ENCODE assay signal across 8 cellular contexts in genomic region chr3:46845860-46846623, GRCh38. TPM values are rescaled to one million over a fixed set of nuclear protein-coding genes. Genes with fewer than 3 reads are reported as not detected.
DNase-seq lines count a peak whose midpoint lies in the region; ATAC-seq and TF ChIP-seq lines count a peak whose summit lies in the region.

No MANE protein-coding gene starts in this region.

- H3K79me2 ChIP-seq in OCI-LY7 (ENCODE audit: insufficient read depth, low read depth, low read length), result no peaks in the 10 kb centered on the region

- BruUV-seq in OCI-LY7 (replicated peaks; lab: Mats Ljungman, UMichigan), result no TSS peak

- H3K27ac Mint-ChIP-seq in nephron, result peak overlapping the region; percentile 80 to 99 (median 83)
- H3K27ac Mint-ChIP-seq in stimulated activated naive CD8-positive, alpha-beta T cell treated with anti-CD3 and anti-CD28 coated beads, Interleukin-15, Interleukin-2, amounts not matched to agents 100 ng/mL and 50 ng/mL, for 24 hours, result peak overlapping the region; percentile 73

- H2AFZ ChIP-seq in OCI-LY7 (ENCODE audit: low read length), result no peak overlapping the region

- H3K36me3 ChIP-seq in OCI-LY7 (ENCODE audit: insufficient read depth, low read length), result no peaks in the 10 kb centered on the region

- no peaks in the 10 kb centered on the region for H3K9me2 ChIP-seq in OCI-LY7 (ENCODE audit: insufficient read depth, low read length)

- H3K4me1 Mint-ChIP-seq in nephron, result peaks cover 37% of the 10 kb centered on the region
- peaks cover 7% of the 10 kb centered on the region for H3K4me1 Mint-ChIP-seq in stimulated activated naive CD8-positive, alpha-beta T cell treated with anti-CD3 and anti-CD28 coated beads, Interleukin-15, Interleukin-2, amounts not matched to agents 100 ng/mL and 50 ng/mL, for 24 hours (ENCODE audit: low read depth)

- peak overlapping the region; percentile 58 to 85 (median 81) for H3K4me3 Mint-ChIP-seq in nephron
- H3K4me3 Mint-ChIP-seq in stimulated activated naive CD8-positive, alpha-beta T cell treated with anti-CD3 and anti-CD28 coated beads, Interleukin-15, Interleukin-2, amounts not matched to agents 100 ng/mL and 50 ng/mL, for 24 hours, result peak overlapping the region; percentile 35

- peaks cover 18% of the 10 kb centered on the region for H3K36me3 Mint-ChIP-seq in nephron (ENCODE audit: low read depth)
- H3K36me3 Mint-ChIP-seq in stimulated activated naive CD8-positive, alpha-beta T cell treated with anti-CD3 and anti-CD28 coated beads, Interleukin-15, Interleukin-2, amounts not matched to agents 100 ng/mL and 50 ng/mL, for 24 hours (ENCODE audit: low read depth), result no peaks in the 10 kb centered on the region

- CTCF ChIA-PET in OCI-LY7 (lab: Charles Lee; ENCODE audit: unreplicated experiment), result no interaction called here

- intact Hi-C loops in OCI-LY7 (cut with micrococcal nuclease; ENCODE audit: unreplicated experiment), result no loop called here

- peaks cover 11% of the 10 kb centered on the region; the same call in 1 of the 2 replicates for H3K9me3 ChIP-seq in OCI-LY7 (ENCODE audit: low read length)

- H3K4me1 ChIP-seq in OCI-LY7 (ENCODE audit: insufficient read depth, low read length, poor library complexity, severe bottlenecking), result no peaks in the 10 kb centered on the region

- no peaks in the 10 kb centered on the region for H3K27me3 Mint-ChIP-seq in nephron (ENCODE audit: low read depth)
- H3K27me3 Mint-ChIP-seq in stimulated activated naive CD8-positive, alpha-beta T cell treated with anti-CD3 and anti-CD28 coated beads, Interleukin-15, Interleukin-2, amounts not matched to agents 100 ng/mL and 50 ng/mL, for 24 hours, result no peaks in the 10 kb centered on the region

- POLR2A ChIA-PET in OCI-LY7 (lab: Charles Lee), result interaction anchor here (0.7 kb wide), 1 partner anchor 68 kb away, joined by 3 read pairs; no protein-coding TSS in a partner anchor

- H3K9me3 Mint-ChIP-seq in nephron, result peaks cover 24% of the 10 kb centered on the region
- peaks cover 6% of the 10 kb centered on the region for H3K9me3 Mint-ChIP-seq in stimulated activated naive CD8-positive, alpha-beta T cell treated with anti-CD3 and anti-CD28 coated beads, Interleukin-15, Interleukin-2, amounts not matched to agents 100 ng/mL and 50 ng/mL, for 24 hours

- peak; percentile 61 for ATAC-seq in HG03025 (IDR thresholded peaks at IDR 0.05; ENCODE audit: low FRiP score, unreplicated experiment)

- peak; percentile 52 for TF ChIP-seq CTCF in OCI-LY7 (conservative IDR thresholded peaks at IDR 0.05; ENCODE audit: low read length)
- TF ChIP-seq CTCF in fibroblast of pulmonary artery (IDR thresholded peaks at IDR 0.05; ENCODE audit: low read length, missing control alignments), result no peak
- TF ChIP-seq CTCF in nephron (IDR thresholded peaks at IDR 0.05; ENCODE audit: unreplicated experiment in 3 of 3), result peak; percentile 71 to 86 (median 77)

- no peak overlapping the region for H3K27ac ChIP-seq in OCI-LY7 (ENCODE audit: low read depth, low read length, poor library complexity, severe bottlenecking)

- H3K4me3 ChIP-seq in OCI-LY7 (ENCODE audit: low read depth, low read length, poor library complexity, severe bottlenecking) (no peak overlapping the region), fibroblast of pulmonary artery (replicated peaks; ENCODE audit: low read depth, low read length) (peak overlapping the region; percentile 33)

- peak overlapping the region; percentile 33; the same call in 1 of the 2 replicates for H3K4me2 ChIP-seq in OCI-LY7 (ENCODE audit: low read length)

- peak; percentile 34 to 72 for DNase-seq in NCI-H526 (lab: John Stamatoyannopoulos, UW)
- DNase-seq in NCI-H526 treated with DMSO at 0.1 percent for 48 hours (lab: John Stamatoyannopoulos, UW), result no peak
- peak; percentile 14 for DNase-seq in OCI-LY7 (ENCODE audit: low spot score)
- peak; percentile 58 to 63 for DNase-seq in activated T-helper 1 cell treated with anti-CD3 and anti-CD28 coated beads, Interleukin-2, amount 50 U/mL, for 16 hours (ENCODE audit: low read depth in 1 of 2, low spot score in 1 of 2)
- DNase-seq in fibroblast of pulmonary artery (ENCODE audit: low read depth), result peak; percentile 42

- H4K20me1 ChIP-seq in OCI-LY7 (ENCODE audit: insufficient read depth, low read length), result no peaks in the 10 kb centered on the region

RNA-seq across cellular contexts. Expression of gene MYL3, which starts 17.2 kb away (rescaled TPM):
- total RNA-seq in OCI-LY7 (2014; rRNA removed; shearing (Covaris generic)), result not detected in 2 replicates
- not detected in 2 replicates for total RNA-seq in OCI-LY7 (2022)

RNA-seq across cellular contexts. Expression of gene PTH1R, which starts 31.5 kb away (rescaled TPM):
- not detected in 2 replicates for total RNA-seq in OCI-LY7 (2014; rRNA removed; shearing (Covaris generic))
- total RNA-seq in OCI-LY7 (2022), result not detected in 2 replicates
